1 cellular context compared by ENCODE assay signal in the genomic region with DNA sequence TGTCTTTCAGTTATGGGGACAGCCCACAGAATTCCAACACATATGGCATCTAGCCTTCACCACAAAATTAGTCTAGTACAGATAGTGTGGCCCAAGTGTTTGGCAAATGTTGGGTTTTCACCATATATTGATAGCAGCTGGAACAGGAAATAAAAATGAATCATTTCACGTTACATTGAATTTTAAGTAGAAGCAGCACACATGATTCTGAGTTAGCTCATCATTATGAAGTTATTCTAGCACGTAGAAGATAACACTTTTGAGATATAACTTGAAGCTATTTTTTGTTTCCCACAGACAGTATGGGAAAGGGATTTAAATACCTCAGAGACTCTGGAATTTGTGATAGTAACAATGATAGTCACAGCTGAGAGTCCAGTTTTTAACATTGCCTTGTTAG.
TF ChIP-seq lines count a peak whose summit lies in the region.

No MANE protein-coding gene starts in this region.

TF ChIP-seq in IMR-90, 13 proteins besides CTCF, POLR2A, EP300 and RAD21:
- TF ChIP-seq CHD1 (IDR thresholded peaks at IDR 0.05; ENCODE audit: low read depth, low read length) (no peak), MAZ (IDR thresholded peaks at IDR 0.05; ENCODE audit: borderline replicate concordance, low read depth, low read length) (no peak), NFE2L2 (IDR thresholded peaks at IDR 0.05; ENCODE audit: low read depth, low read length) (no peak), FOS (IDR thresholded peaks at IDR 0.05; ENCODE audit: low read depth, low read length) (no peak), RCOR1 (IDR thresholded peaks at IDR 0.05; ENCODE audit: insufficient replicate concordance, low read length) (no peak), ELK1 (IDR thresholded peaks at IDR 0.05; ENCODE audit: borderline replicate concordance, low read depth, low read length) (no peak), SMC3 (IDR thresholded peaks at IDR 0.05; ENCODE audit: low read depth, low read length) (no peak), CEBPB (IDR thresholded peaks at IDR 0.05; ENCODE audit: low read depth, low read length) (no peak), BHLHE40 (IDR thresholded peaks at IDR 0.05; ENCODE audit: low read depth, low read length) (no peak; the same call in 1 of the 2 replicates), USF2 (IDR thresholded peaks at IDR 0.05; ENCODE audit: low read depth, low read length) (no peak), MXI1 (IDR thresholded peaks at IDR 0.05; ENCODE audit: borderline replicate concordance, low read depth, low read length) (no peak), MAFK (IDR thresholded peaks at IDR 0.05; ENCODE audit: low read depth, low read length) (no peak), RFX5 (IDR thresholded peaks at IDR 0.05; ENCODE audit: low read depth, low read length) (no peak)
TF ChIP-seq in IMR-90: peak in this region for 0.
